In the genomic region with DNA sequence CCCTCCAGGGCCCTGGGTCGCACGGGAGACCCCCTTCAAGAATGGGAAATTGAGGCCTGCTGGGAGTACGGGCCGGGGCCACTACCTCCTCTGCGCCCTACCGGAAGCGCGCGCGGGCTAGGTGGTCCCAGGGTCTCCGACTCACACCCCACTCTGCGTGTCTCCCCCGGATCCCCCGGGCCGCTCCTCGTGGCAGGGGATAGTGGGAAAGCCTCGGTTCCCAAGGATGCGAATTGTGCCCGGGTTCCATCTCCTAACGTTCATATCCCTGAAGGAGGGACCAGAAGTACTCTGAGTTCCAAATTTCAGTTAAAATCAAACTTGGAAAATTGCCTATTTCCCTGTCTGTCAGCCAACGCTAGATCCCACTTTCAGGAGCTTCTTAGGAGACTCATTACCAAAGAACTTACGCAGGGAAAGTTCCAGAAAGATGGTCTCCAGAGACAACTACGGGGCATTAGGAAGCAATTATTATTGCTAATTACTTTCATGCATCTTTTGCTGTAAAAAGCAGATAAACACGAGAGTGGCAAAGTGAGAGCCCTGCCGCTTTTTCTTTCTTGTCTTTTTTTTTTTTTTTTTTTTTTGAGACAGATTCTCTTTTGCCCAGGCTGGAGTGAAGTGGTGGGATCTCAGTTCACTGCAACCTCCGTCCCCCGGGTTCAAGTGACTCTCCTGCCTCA, we compare ENCODE assay signal across 8 cellular contexts. TPM values are rescaled to one million over a fixed set of nuclear protein-coding genes. Genes with fewer than 3 reads are reported as not detected.
DNase-seq lines count a peak whose midpoint lies in the region; ATAC-seq, FAIRE-seq and TF ChIP-seq lines count a peak whose summit lies in the region.

No MANE protein-coding gene starts in this region.

- FAIRE-seq in keratinocyte (lab: Jason Lieb, UNC) = no peak

- peak overlapping the region; percentile 81 for H3K9ac ChIP-seq in keratinocyte (ENCODE audit: control insufficient read depth, extremely low read depth, insufficient read depth, low read length)

- dilution Hi-C loops in keratinocyte (cut with MboI; ENCODE audit: extremely low pct_ligation_motif_present, low sequenced_read_pairs) = no loop called here

- H3K9me3 ChIP-seq in keratinocyte (ENCODE audit: control insufficient read depth, low read depth, low read length) = no peaks in the 10 kb centered on the region
- no peaks in the 10 kb centered on the region for H3K9me3 ChIP-seq in tibial artery

- H2AFZ ChIP-seq in keratinocyte (ENCODE audit: control insufficient read depth, low read length) = peak overlapping the region; percentile 87

- H3K79me2 ChIP-seq in keratinocyte (ENCODE audit: control insufficient read depth, insufficient read depth, low read length) = peaks cover 54% of the 10 kb centered on the region

- peaks cover 7% of the 10 kb centered on the region for H3K36me3 Mint-ChIP-seq in activated T-helper 1 cell treated with anti-CD3 and anti-CD28 coated beads, Interleukin-12 subunit alpha, Interleukin-12 subunit beta, Interleukin-2, Interleukin-4 antibody, amounts not matched to agents 30 ng/mL and 10 ng/mL and 1 ng/mL, durations not matched to agents 14 hours and 24 hours and 36 hours (ENCODE audit: low read depth)

- H3K4me3 ChIP-seq in keratinocyte (ENCODE audit: control insufficient read depth in 2 of 3, extremely low read depth in 1 of 3, insufficient read depth in 2 of 3, low read depth in 1 of 3, low read length in 3 of 3) (peak overlapping the region; percentile 68 to 88 (median 82)), tibial artery (peak overlapping the region; percentile 58 to 73)

- H3K27ac ChIP-seq in keratinocyte (ENCODE audit: control insufficient read depth, insufficient read depth, low read length) (peak overlapping the region; percentile 67), tibial artery (peak overlapping the region; percentile 14 to 42)

- H3K36me3 ChIP-seq in keratinocyte (ENCODE audit: control insufficient read depth in 2 of 2, extremely low read depth in 1 of 2, insufficient read depth in 2 of 2, low read length in 2 of 2) = peaks cover 0 to 3% of the 10 kb centered on the region in 2 experiments
- no peaks in the 10 kb centered on the region for H3K36me3 ChIP-seq in tibial artery

- peak overlapping the region; percentile 77 for H3K4me2 ChIP-seq in keratinocyte (ENCODE audit: control insufficient read depth, extremely low read depth, insufficient read depth, low read depth, low read length)

- H4K20me1 ChIP-seq in keratinocyte (ENCODE audit: control insufficient read depth, extremely low read depth, insufficient read depth, low read length) = no peaks in the 10 kb centered on the region

- ATAC-seq in HG02938 (IDR thresholded peaks at IDR 0.05; ENCODE audit: unreplicated experiment) = peak; percentile 1

- intact Hi-C loops in activated T-helper 1 cell treated with anti-CD3 and anti-CD28 coated beads, Interleukin-12 subunit alpha, Interleukin-12 subunit beta, Interleukin-2, Interleukin-4 antibody, amounts not matched to agents 30 ng/mL and 10 ng/mL and 1 ng/mL, durations not matched to agents 14 hours and 24 hours and 36 hours (cut with micrococcal nuclease) = loop anchor here (1.0 kb wide), 7 partner anchors 35 to 281 kb away; a partner anchor contains a TSS
- intact Hi-C loops in tibial artery (cut with DNase I; ENCODE audit: low total_unique reads) = loop anchor here (5.0 kb wide), 1 partner anchor 35 kb away; a partner anchor contains a TSS

- peaks cover 42% of the 10 kb centered on the region for H3K4me1 Mint-ChIP-seq in activated T-helper 1 cell treated with anti-CD3 and anti-CD28 coated beads, Interleukin-12 subunit alpha, Interleukin-12 subunit beta, Interleukin-2, Interleukin-4 antibody, amounts not matched to agents 30 ng/mL and 10 ng/mL and 1 ng/mL, durations not matched to agents 14 hours and 24 hours and 36 hours (ENCODE audit: low read depth)

- H3K27ac Mint-ChIP-seq in activated T-helper 1 cell treated with anti-CD3 and anti-CD28 coated beads, Interleukin-12 subunit alpha, Interleukin-12 subunit beta, Interleukin-2, Interleukin-4 antibody, amounts not matched to agents 30 ng/mL and 10 ng/mL and 1 ng/mL, durations not matched to agents 14 hours and 24 hours and 36 hours = peak overlapping the region; percentile 75

- H3K4me3 Mint-ChIP-seq in activated T-helper 1 cell treated with anti-CD3 and anti-CD28 coated beads, Interleukin-12 subunit alpha, Interleukin-12 subunit beta, Interleukin-2, Interleukin-4 antibody, amounts not matched to agents 30 ng/mL and 10 ng/mL and 1 ng/mL, durations not matched to agents 14 hours and 24 hours and 36 hours = peak overlapping the region; percentile 86

- H3K27me3 Mint-ChIP-seq in activated T-helper 1 cell treated with anti-CD3 and anti-CD28 coated beads, Interleukin-12 subunit alpha, Interleukin-12 subunit beta, Interleukin-2, Interleukin-4 antibody, amounts not matched to agents 30 ng/mL and 10 ng/mL and 1 ng/mL, durations not matched to agents 14 hours and 24 hours and 36 hours (ENCODE audit: insufficient read depth) = no peaks in the 10 kb centered on the region

- no peaks in the 10 kb centered on the region for H3K9me3 Mint-ChIP-seq in activated T-helper 1 cell treated with anti-CD3 and anti-CD28 coated beads, Interleukin-12 subunit alpha, Interleukin-12 subunit beta, Interleukin-2, Interleukin-4 antibody, amounts not matched to agents 30 ng/mL and 10 ng/mL and 1 ng/mL, durations not matched to agents 14 hours and 24 hours and 36 hours

- H3K4me1 ChIP-seq in keratinocyte (ENCODE audit: control insufficient read depth, extremely low read depth, insufficient read depth, low read length) (peaks cover 23% of the 10 kb centered on the region), tibial artery (peaks cover 0 to 18% (median 14%) of the 10 kb centered on the region in 4 donors)

- no peaks in the 10 kb centered on the region for H3K9me1 ChIP-seq in keratinocyte (ENCODE audit: control insufficient read depth, extremely low read depth, insufficient read depth, low read length)

- H3K27me3 ChIP-seq in keratinocyte (ENCODE audit: control insufficient read depth, extremely low read depth, insufficient read depth, low read length) = no peaks in the 10 kb centered on the region
- peaks cover 0 to 3% of the 10 kb centered on the region in 2 donors for H3K27me3 ChIP-seq in tibial artery

- DNase-seq in DMS53 (lab: John Stamatoyannopoulos, UW) = peak; percentile 47
- no peak for DNase-seq in DMS53 treated with DMSO at 0.1 percent for 48 hours (lab: John Stamatoyannopoulos, UW; ENCODE audit: unreplicated experiment)
- peak; percentile 15 for DNase-seq in activated T-helper 1 cell treated with anti-CD3 and anti-CD28 coated beads, Interleukin-12 subunit alpha, Interleukin-12 subunit beta, Interleukin-2, Interleukin-4 antibody, amounts not matched to agents 30 ng/mL and 10 ng/mL and 1 ng/mL, durations not matched to agents 14 hours and 24 hours and 36 hours (ENCODE audit: low spot score)
- no peak for DNase-seq in keratinocyte (ENCODE audit: low read depth, low spot score)
- DNase-seq in tibial artery = no peak
- no peak for DNase-seq in AG20443 (ENCODE audit: low spot score)
- DNase-seq in NCI-H524 treated with DMSO at 0.1 percent for 48 hours (lab: John Stamatoyannopoulos, UW) = no peak

- TF ChIP-seq CTCF in keratinocyte (optimal IDR thresholded peaks at IDR 0.05 in 1 of 3, IDR thresholded peaks at IDR 0.05 in 1 of 3, conservative IDR thresholded peaks at IDR 0.05 in 1 of 3; ENCODE audit: extremely low read depth in 1 of 3, insufficient read depth in 2 of 3, low read length in 3 of 3) (no peak), tibial artery (IDR thresholded peaks at IDR 0.05) (no peak)

RNA-seq across cellular contexts. Expression of a gene that starts 0.9 kb away (rescaled TPM):
- total RNA-seq in activated T-helper 1 cell treated with anti-CD3 and anti-CD28 coated beads, Interleukin-12 subunit alpha, Interleukin-12 subunit beta, Interleukin-2, Interleukin-4 antibody, amounts not matched to agents 30 ng/mL and 10 ng/mL and 1 ng/mL, durations not matched to agents 14 hours and 24 hours and 36 hours = 11.0 and 12.4 TPM in 2 replicates
- 8.5 to 33.1 TPM (median 32.1 TPM) in 3 replicates for polyA plus RNA-seq in keratinocyte
- 1.2 TPM for polyA plus RNA-seq in keratinocyte (2011; ENCODE audit: low read depth)
- 11.3 and 17.1 TPM in 2 replicates for polyA plus RNA-seq in keratinocyte (2011; cell fraction: cytosol; rRNA removed)
- polyA plus RNA-seq in keratinocyte (2011; cell fraction: nucleus; rRNA removed) = 12.3 and 13.2 TPM in 2 replicates
- polyA plus RNA-seq in keratinocyte (2012; ENCODE audit: low replicate concordance) = 0.97 and 19.3 TPM in 2 replicates
- polyA minus RNA-seq in keratinocyte = 5.9 to 26.8 TPM (median 19.0 TPM) in 3 replicates
- 8.1 TPM for polyA minus RNA-seq in keratinocyte (2011; cell fraction: cytosol; rRNA and poly(A)+ RNA removed)
- 5.5 and 6.3 TPM in 2 replicates for polyA minus RNA-seq in keratinocyte (2011; cell fraction: nucleus; rRNA and poly(A)+ RNA removed)

RNA-seq across cellular contexts. Expression of a gene that starts 35.1 kb away (rescaled TPM):
- total RNA-seq in activated T-helper 1 cell treated with anti-CD3 and anti-CD28 coated beads, Interleukin-12 subunit alpha, Interleukin-12 subunit beta, Interleukin-2, Interleukin-4 antibody, amounts not matched to agents 30 ng/mL and 10 ng/mL and 1 ng/mL, durations not matched to agents 14 hours and 24 hours and 36 hours = 17.2 and 17.3 TPM in 2 replicates
- 9.3 to 12.9 TPM (median 9.8 TPM) in 3 replicates for polyA plus RNA-seq in keratinocyte
- polyA plus RNA-seq in keratinocyte (2011; ENCODE audit: low read depth) = 1.7 TPM
- polyA plus RNA-seq in keratinocyte (2011; cell fraction: cytosol; rRNA removed) = 5.5 and 7.4 TPM in 2 replicates
- 20.3 and 21.7 TPM in 2 replicates for polyA plus RNA-seq in keratinocyte (2011; cell fraction: nucleus; rRNA removed)
- polyA plus RNA-seq in keratinocyte (2012; ENCODE audit: low replicate concordance) = 3.9 and 5.7 TPM in 2 replicates
- polyA minus RNA-seq in keratinocyte = 6.8 to 13.3 TPM (median 10.4 TPM) in 3 replicates
- polyA minus RNA-seq in keratinocyte (2011; cell fraction: cytosol; rRNA and poly(A)+ RNA removed) = 3.3 TPM
- polyA minus RNA-seq in keratinocyte (2011; cell fraction: nucleus; rRNA and poly(A)+ RNA removed) = 8.8 and 16.0 TPM in 2 replicates

Comparison
In these comparisons a context has a peak if more than half of its experiments do, and no peak if none do; other contexts are left out.
1. DNase-seq: peak in DMS53 (single experiment) and activated T-helper 1 cell treated with anti-CD3 and anti-CD28 coated beads, Interleukin-12 subunit alpha, Interleukin-12 subunit beta, Interleukin-2, Interleukin-4 antibody, amounts not matched to agents 30 ng/mL and 10 ng/mL and 1 ng/mL, durations not matched to agents 14 hours and 24 hours and 36 hours (single experiment); none in DMS53 treated with DMSO at 0.1 percent for 48 hours (single experiment), keratinocyte (single experiment), tibial artery (0 of 2), AG20443 (single experiment) and NCI-H524 treated with DMSO at 0.1 percent for 48 hours (single experiment).